In the genomic region with DNA sequence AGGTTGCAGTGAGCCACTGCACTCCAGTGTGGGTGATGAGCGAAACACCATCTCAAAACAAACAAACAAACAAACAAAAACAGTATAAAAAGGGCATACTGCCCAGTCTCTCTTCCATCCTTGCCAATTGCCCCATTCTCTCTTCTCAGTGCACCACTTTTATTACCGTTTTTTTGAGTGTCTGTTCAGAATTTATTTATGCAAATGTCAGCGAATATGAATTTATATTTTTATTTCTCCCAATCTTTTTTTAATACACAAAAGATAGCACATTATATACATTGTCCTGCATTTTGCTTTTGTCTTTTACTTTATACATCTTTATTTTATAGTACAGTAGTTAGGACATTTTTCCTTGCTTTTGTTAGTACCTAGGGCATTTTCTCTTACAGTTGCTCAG, we compare ENCODE assay signal across 9 cellular contexts.
"Had no signal": no experiment of that assay in that cellular context is flagged by ENCODE, and none has a peak within 500 bp of the region (broad histone marks: within the 10 kb centered on the region; RNA-seq: fewer than 3 reads in every experiment).

No MANE protein-coding gene starts in this region.

- H3K9me3 ChIP-seq: HAP-1 had no signal

- H2AFZ ChIP-seq: GM23338 had no signal

- H3K4me2 ChIP-seq: GM23338, KMS-11 had no signal

- ATAC-seq: GM23338, HCT116 had no signal

- H3K4me1 Mint-ChIP-seq: GM23338 had no signal

- DNase-seq: HFFc6, KBM-7 had no signal

- FAIRE-seq: H1, H54 had no signal

- H3K27ac ChIP-seq: HL-60, KMS-11 had no signal

- H3K36me3 ChIP-seq: HAP-1 had no signal

- H3K4me3 ChIP-seq: GM23338, HAP-1 had no signal

- H3K9ac ChIP-seq: KMS-11 had no signal

- H3K4me1 ChIP-seq: HAP-1 had no signal

- H3K27ac Mint-ChIP-seq: GM23338, HFFc6 had no signal

- H3K9me3 Mint-ChIP-seq: GM23338, HFFc6 had no signal

- H3K4me3 Mint-ChIP-seq: GM23338, HFFc6 had no signal
